In genomic region chr20:36856691-36857635, GRCh38 we compare ENCODE assay signal across 8 cellular contexts. TPM values are rescaled to one million over a fixed set of nuclear protein-coding genes. Genes with fewer than 3 reads are reported as not detected.
DNase-seq lines count a peak whose midpoint lies in the region; ATAC-seq and TF ChIP-seq lines count a peak whose summit lies in the region.

No MANE protein-coding gene starts in this region.

- H3K23ac ChIP-seq in H9 (ENCODE audit: insufficient read length, low read depth, low read length) = no peak overlapping the region

- no peak for TF ChIP-seq CTCF in H9 (conservative IDR thresholded peaks at IDR 0.05)

- no peak overlapping the region for H2BK12ac ChIP-seq in H9 (ENCODE audit: insufficient read length, low read depth, low read length)

- ATAC-seq in stimulated activated naive B cell treated with anti-CD40 and anti-IgM and Interleukin-4, amounts not matched to agents 10 μg/mL and 1 μg/mL and 100 μg/mL, for 72 hours (replicated peaks) = peak; percentile 57 to 65
- no peak for ATAC-seq in natural killer cell treated with Interleukin-12 subunit alpha and Interleukin-12 subunit beta and Interleukin-15 and Interleukin-18, amount 100 ng/mL, for 72 hours

- no peak overlapping the region for H3K9ac ChIP-seq in H9 (ENCODE audit: extremely low read depth, insufficient read length, low read length)

- H3K79me1 ChIP-seq in H9 (ENCODE audit: insufficient read depth, low read depth, low read length, poor library complexity, severe bottlenecking) = no peaks in the 10 kb centered on the region

- no CpG with 5 or more reads among the region's 17 CpGs for WGBS in H9 (ENCODE audit: extremely low coverage, insufficient read length, low lambda C conversion rate)

- no peak overlapping the region for H2AFZ ChIP-seq in H9 (ENCODE audit: low read length)

- H2BK120ac ChIP-seq in H9 (ENCODE audit: low read depth, low read length, poor library complexity, severe bottlenecking) = no peak overlapping the region

- no peak overlapping the region for H3K27ac ChIP-seq in H9 (ENCODE audit: insufficient read length, low read depth, low read length)

- H4K5ac ChIP-seq in H9 (ENCODE audit: insufficient read length, low read depth, low read length) = no peak overlapping the region

- peak; percentile 80 to 82 for DNase-seq in Kasumi-1 (lab: John Stamatoyannopoulos, UW)
- DNase-seq in activated CD4-positive, alpha-beta T cell treated with anti-CD3 and anti-CD28 coated beads, Interleukin-2, amount 50 U/mL, for 1 hour = peak; percentile 41
- peak; percentile 59 for DNase-seq in fibroblast of peridontal ligament (ENCODE audit: extremely low read depth)
- no peak for DNase-seq in stimulated activated naive B cell treated with anti-CD40 and anti-IgM and Interleukin-4, amounts not matched to agents 10 μg/mL and 1 μg/mL and 100 μg/mL, for 72 hours
- no peak for DNase-seq in natural killer cell treated with Interleukin-12 subunit alpha and Interleukin-12 subunit beta and Interleukin-15 and Interleukin-18, amount 100 ng/mL, for 72 hours (ENCODE audit: low spot score)
- DNase-seq in DMS153 treated with DMSO at 0.1 percent for 48 hours (lab: John Stamatoyannopoulos, UW; ENCODE audit: unreplicated experiment) = no peak
- DNase-seq in NCI-H187 (lab: John Stamatoyannopoulos, UW) = no peak
- DNase-seq in H9 = no peak

- no peak overlapping the region for H2AK5ac ChIP-seq in H9 (ENCODE audit: insufficient read length, low read length)

- no peak overlapping the region for H3K4ac ChIP-seq in H9 (ENCODE audit: low read depth, low read length)

- no peaks in the 10 kb centered on the region for H3K79me2 ChIP-seq in H9 (ENCODE audit: insufficient read depth, low read length)

- peaks cover 65 to 85% of the 10 kb centered on the region in 2 donors for H3K4me1 Mint-ChIP-seq in stimulated activated naive B cell treated with anti-CD40 and anti-IgM and Interleukin-4, amounts not matched to agents 10 μg/mL and 1 μg/mL and 100 μg/mL, for 72 hours
- H3K4me1 Mint-ChIP-seq in natural killer cell treated with Interleukin-12 subunit alpha and Interleukin-12 subunit beta and Interleukin-15 and Interleukin-18, amount 100 ng/mL, for 72 hours (ENCODE audit: low read depth in 2 of 2) = peaks cover 5 to 6% of the 10 kb centered on the region in 2 donors
- H3K4me1 Mint-ChIP-seq in H9 = peaks cover 48 to 54% of the 10 kb centered on the region in 2 experiments

- H3K18ac ChIP-seq in H9 (ENCODE audit: insufficient read length, low read depth, low read length) = no peak overlapping the region

- H3K14ac ChIP-seq in H9 (ENCODE audit: insufficient read depth, low read length) = no peak overlapping the region

- H4K20me1 ChIP-seq in H9 (ENCODE audit: control insufficient read depth, insufficient read depth, insufficient read length) = no peaks in the 10 kb centered on the region

- H3K27me3 ChIP-seq in H9 (ENCODE audit: insufficient read depth, low read length) = no peaks in the 10 kb centered on the region

- no peak overlapping the region for H2BK20ac ChIP-seq in H9 (ENCODE audit: low read depth, low read length, poor library complexity, severe bottlenecking)

- no peaks in the 10 kb centered on the region for H3K9me3 ChIP-seq in H9 (ENCODE audit: control insufficient read depth, low read depth, low read length)

- no peak overlapping the region for H3K4me2 ChIP-seq in H9 (ENCODE audit: insufficient read depth, insufficient read length, low read length)

- H2BK15ac ChIP-seq in H9 (ENCODE audit: low read depth, low read length) = no peak overlapping the region

- H3K27ac Mint-ChIP-seq in stimulated activated naive B cell treated with anti-CD40 and anti-IgM and Interleukin-4, amounts not matched to agents 10 μg/mL and 1 μg/mL and 100 μg/mL, for 72 hours = no peak overlapping the region
- H3K27ac Mint-ChIP-seq in natural killer cell treated with Interleukin-12 subunit alpha and Interleukin-12 subunit beta and Interleukin-15 and Interleukin-18, amount 100 ng/mL, for 72 hours = no peak overlapping the region
- H3K27ac Mint-ChIP-seq in H9 = peak overlapping the region in 1 of 3 experiments; percentile 0; a peak in 1 of 7 replicates

- no peak overlapping the region for H3K56ac ChIP-seq in H9 (ENCODE audit: insufficient read length, low read depth, low read length)

- no peak overlapping the region for H3T11ph ChIP-seq in H9 (ENCODE audit: low read length)

- H3K4me3 Mint-ChIP-seq in stimulated activated naive B cell treated with anti-CD40 and anti-IgM and Interleukin-4, amounts not matched to agents 10 μg/mL and 1 μg/mL and 100 μg/mL, for 72 hours = no peak overlapping the region
- H3K4me3 Mint-ChIP-seq in natural killer cell treated with Interleukin-12 subunit alpha and Interleukin-12 subunit beta and Interleukin-15 and Interleukin-18, amount 100 ng/mL, for 72 hours = no peak overlapping the region
- H3K4me3 Mint-ChIP-seq in H9 = no peak overlapping the region

- H4K91ac ChIP-seq in H9 (ENCODE audit: insufficient read length, low read depth, low read length) = no peak overlapping the region

- H4K8ac ChIP-seq in H9 (replicated peaks; ENCODE audit: insufficient read length, low read depth, low read length) = no peak overlapping the region

- H3K9me3 Mint-ChIP-seq in stimulated activated naive B cell treated with anti-CD40 and anti-IgM and Interleukin-4, amounts not matched to agents 10 μg/mL and 1 μg/mL and 100 μg/mL, for 72 hours = no peaks in the 10 kb centered on the region
- no peaks in the 10 kb centered on the region for H3K9me3 Mint-ChIP-seq in natural killer cell treated with Interleukin-12 subunit alpha and Interleukin-12 subunit beta and Interleukin-15 and Interleukin-18, amount 100 ng/mL, for 72 hours
- H3K9me3 Mint-ChIP-seq in H9 = no peaks in the 10 kb centered on the region

- no peaks in the 10 kb centered on the region for H3K23me2 ChIP-seq in H9 (ENCODE audit: insufficient read length, low read depth, low read length, poor library complexity, severe bottlenecking)

- H3K4me1 ChIP-seq in H9 (ENCODE audit: insufficient read depth, low read length) = no peaks in the 10 kb centered on the region

- no peak overlapping the region for H2BK5ac ChIP-seq in H9 (ENCODE audit: insufficient read length, low read length)

- no peaks in the 10 kb centered on the region for H3K27me3 Mint-ChIP-seq in stimulated activated naive B cell treated with anti-CD40 and anti-IgM and Interleukin-4, amounts not matched to agents 10 μg/mL and 1 μg/mL and 100 μg/mL, for 72 hours
- no peaks in the 10 kb centered on the region for H3K27me3 Mint-ChIP-seq in natural killer cell treated with Interleukin-12 subunit alpha and Interleukin-12 subunit beta and Interleukin-15 and Interleukin-18, amount 100 ng/mL, for 72 hours
- H3K27me3 Mint-ChIP-seq in H9 (ENCODE audit: low read depth) = peaks cover 6% of the 10 kb centered on the region

- H3K36me3 Mint-ChIP-seq in stimulated activated naive B cell treated with anti-CD40 and anti-IgM and Interleukin-4, amounts not matched to agents 10 μg/mL and 1 μg/mL and 100 μg/mL, for 72 hours = peaks cover 3 to 16% of the 10 kb centered on the region in 2 donors
- H3K36me3 Mint-ChIP-seq in natural killer cell treated with Interleukin-12 subunit alpha and Interleukin-12 subunit beta and Interleukin-15 and Interleukin-18, amount 100 ng/mL, for 72 hours = no peaks in the 10 kb centered on the region
- H3K36me3 Mint-ChIP-seq in H9 (ENCODE audit: insufficient read depth in 1 of 3, low read depth in 3 of 3) = peaks cover 0 to 10% (median 8%) of the 10 kb centered on the region in 3 experiments

RNA-seq across cellular contexts. Expression of gene TLDC2, which starts 19.0 kb away (rescaled TPM):
- total RNA-seq in natural killer cell treated with Interleukin-12 subunit alpha and Interleukin-12 subunit beta and Interleukin-15 and Interleukin-18, amount 100 ng/mL, for 72 hours = under 1 TPM in 1 of 2 donors, not detected in 1; 0.39 TPM
- total RNA-seq in H9 (2021) = 0.11 TPM in 1 of 2 replicates, not detected in the other

Comparison
In these comparisons a context has a peak if more than half of its experiments do, and no peak if none do; other contexts are left out.
1. DNase-seq: peak in Kasumi-1 (2 of 2), activated CD4-positive, alpha-beta T cell treated with anti-CD3 and anti-CD28 coated beads, Interleukin-2, amount 50 U/mL, for 1 hour (single experiment) and fibroblast of peridontal ligament (single experiment); none in stimulated activated naive B cell treated with anti-CD40 and anti-IgM and Interleukin-4, amounts not matched to agents 10 μg/mL and 1 μg/mL and 100 μg/mL, for 72 hours (single experiment), natural killer cell treated with Interleukin-12 subunit alpha and Interleukin-12 subunit beta and Interleukin-15 and Interleukin-18, amount 100 ng/mL, for 72 hours (single experiment), DMS153 treated with DMSO at 0.1 percent for 48 hours (single experiment), NCI-H187 (0 of 2) and H9 (single experiment).
2. ATAC-seq: peak in stimulated activated naive B cell treated with anti-CD40 and anti-IgM and Interleukin-4, amounts not matched to agents 10 μg/mL and 1 μg/mL and 100 μg/mL, for 72 hours (2 of 2); none in natural killer cell treated with Interleukin-12 subunit alpha and Interleukin-12 subunit beta and Interleukin-15 and Interleukin-18, amount 100 ng/mL, for 72 hours (0 of 2).